Comparison of ENCODE assay signal across 8 cellular contexts in genomic region chr2:84302513-84303412, GRCh38.
DNase-seq lines count a peak whose midpoint lies in the region; ATAC-seq and TF ChIP-seq lines count a peak whose summit lies in the region.

No MANE protein-coding gene starts in this region.

- no peak overlapping the region for H3K9ac ChIP-seq in SU-DHL-6 (ENCODE audit: low read length)

- ATAC-seq in central memory CD8-positive, alpha-beta T cell (replicated peaks; ENCODE audit: extremely low read depth, poor library complexity, severe bottlenecking): peak; percentile 54
- peak; percentile 94 for ATAC-seq in left lung

- H3K9me3 Mint-ChIP-seq in central memory CD8-positive, alpha-beta T cell: peaks cover 16% of the 10 kb centered on the region

- DNase-seq in AG09309 (ENCODE audit: low read depth) (peak; percentile 1), HEK293T (ENCODE audit: extremely low spot score) (peak; percentile 62), LNCaP clone FGC (ENCODE audit: low read depth) (peak; percentile 33), left lung (no peak), testis (peak; percentile 61)
- peak in 1 of 2 donors; percentile 14 for DNase-seq in central memory CD8-positive, alpha-beta T cell (ENCODE audit: low spot score in 2 of 2)

- H3K9me3 ChIP-seq in SU-DHL-6 (ENCODE audit: insufficient read depth, low read length): no peaks in the 10 kb centered on the region
- peaks cover 0 to 13% of the 10 kb centered on the region in 2 donors for H3K9me3 ChIP-seq in left lung
- H3K9me3 ChIP-seq in testis: no peaks in the 10 kb centered on the region

- no peaks in the 10 kb centered on the region for H3K4me1 Mint-ChIP-seq in central memory CD8-positive, alpha-beta T cell

- intact Hi-C loops in left lung (cut with DNase I): no loop called here
- intact Hi-C loops in testis (cut with DNase I; ENCODE audit: low total_unique reads): no loop called here

- H4K20me1 ChIP-seq in SU-DHL-6 (ENCODE audit: low read depth, low read length): no peaks in the 10 kb centered on the region

- no peaks in the 10 kb centered on the region for H3K27me3 ChIP-seq in SU-DHL-6 (ENCODE audit: low read length)
- H3K27me3 ChIP-seq in left lung: no peaks in the 10 kb centered on the region
- H3K27me3 ChIP-seq in testis: no peaks in the 10 kb centered on the region

- no peak overlapping the region for H2AFZ ChIP-seq in SU-DHL-6 (ENCODE audit: low read depth, low read length, severe bottlenecking)

- TF ChIP-seq CTCF in AG09309 (IDR thresholded peaks at IDR 0.05; ENCODE audit: control insufficient read depth, insufficient read depth, low read depth, low read length, missing control alignments) (peak; percentile 88), GM12873 (IDR thresholded peaks at IDR 0.05; ENCODE audit: insufficient read depth, low read depth, low read length, missing control alignments) (peak; percentile 96), LNCaP clone FGC (IDR thresholded peaks at IDR 0.05; ENCODE audit: control insufficient read depth, extremely low read depth, insufficient read depth) (peak; percentile 80), SU-DHL-6 (IDR thresholded peaks at IDR 0.05; ENCODE audit: insufficient read depth, low read length, poor library complexity, severe bottlenecking) (peak; percentile 78), left lung (IDR thresholded peaks at IDR 0.05) (peak; percentile 74 to 77), testis (IDR thresholded peaks at IDR 0.05) (peak in 2 of 3 experiments; percentile 64 to 71)

- H3K27me3 Mint-ChIP-seq in central memory CD8-positive, alpha-beta T cell: peaks cover 35% of the 10 kb centered on the region

- no peak for TF ChIP-seq POLR2A in testis (IDR thresholded peaks at IDR 0.05)

- no peaks in the 10 kb centered on the region for H3K4me1 ChIP-seq in left lung
- no peaks in the 10 kb centered on the region for H3K4me1 ChIP-seq in testis

- H3K36me3 ChIP-seq in SU-DHL-6 (ENCODE audit: low read length): no peaks in the 10 kb centered on the region
- no peaks in the 10 kb centered on the region for H3K36me3 ChIP-seq in left lung
- H3K36me3 ChIP-seq in testis (ENCODE audit: low read depth, missing control alignments): no peaks in the 10 kb centered on the region

- no peak overlapping the region for H3K27ac ChIP-seq in SU-DHL-6 (ENCODE audit: low read depth, low read length)
- H3K27ac ChIP-seq in left lung: no peak overlapping the region
- H3K27ac ChIP-seq in testis: no peak overlapping the region

- no peaks in the 10 kb centered on the region for H3K9me2 ChIP-seq in SU-DHL-6 (replicated peaks; ENCODE audit: insufficient read depth, low read length)

- H3K4me3 ChIP-seq in AG09309 (ENCODE audit: control insufficient read depth, low read depth, low read length): no peak overlapping the region
- no peak overlapping the region for H3K4me3 ChIP-seq in LNCaP clone FGC (ENCODE audit: low read depth, low read length)
- H3K4me3 ChIP-seq in SU-DHL-6 (ENCODE audit: insufficient read depth, low read length, poor library complexity, severe bottlenecking): no peak overlapping the region
- H3K4me3 ChIP-seq in left lung: no peak overlapping the region
- no peak overlapping the region for H3K4me3 ChIP-seq in testis

- no peak overlapping the region for H3K4me2 ChIP-seq in SU-DHL-6 (ENCODE audit: low read depth, low read length, poor library complexity, severe bottlenecking)

- H3K4me3 Mint-ChIP-seq in central memory CD8-positive, alpha-beta T cell: no peak overlapping the region

- POLR2A ChIA-PET in HEK293T (lab: Yijun Ruan, JAX): no interaction called here

- no peaks in the 10 kb centered on the region for H3K79me2 ChIP-seq in SU-DHL-6 (ENCODE audit: insufficient read depth, low read length)

- CTCF ChIA-PET in HEK293T (lab: Yijun Ruan, JAX): interaction anchor here (0.7 to 1.0 kb wide), 4 partner anchors 12 to 280 kb away, joined by 3 to 5 read pairs (median 3); no protein-coding TSS in a partner anchor

- H3K27ac Mint-ChIP-seq in central memory CD8-positive, alpha-beta T cell (ENCODE audit: low read depth): no peak overlapping the region

- H3F3A ChIP-seq in SU-DHL-6 (ENCODE audit: insufficient read depth): no peaks in the 10 kb centered on the region

- no peaks in the 10 kb centered on the region for H3K36me3 Mint-ChIP-seq in central memory CD8-positive, alpha-beta T cell (ENCODE audit: insufficient read depth)

- WGBS in testis, 2 donors: 42 to 51% methylated on average over 3 of the region's 3 CpGs

TF ChIP-seq in HEK293T, 16 proteins besides CTCF, POLR2A, EP300 and RAD21:
- TF ChIP-seq BHLHE40 (IDR thresholded peaks at IDR 0.05; ENCODE audit: borderline replicate concordance) (no peak), FOXA1 (IDR thresholded peaks at IDR 0.05) (no peak), LEF1 (IDR thresholded peaks at IDR 0.05; ENCODE audit: borderline replicate concordance) (no peak), NFRKB (IDR thresholded peaks at IDR 0.05) (no peak), ARNT (IDR thresholded peaks at IDR 0.05) (no peak), TARDBP (IDR thresholded peaks at IDR 0.05) (no peak), HDGF (IDR thresholded peaks at IDR 0.05; ENCODE audit: borderline replicate concordance) (no peak), ELF4 (IDR thresholded peaks at IDR 0.05) (no peak), ZNF384 (IDR thresholded peaks at IDR 0.05) (no peak)
- TF ChIP-seq, protein P1, sequence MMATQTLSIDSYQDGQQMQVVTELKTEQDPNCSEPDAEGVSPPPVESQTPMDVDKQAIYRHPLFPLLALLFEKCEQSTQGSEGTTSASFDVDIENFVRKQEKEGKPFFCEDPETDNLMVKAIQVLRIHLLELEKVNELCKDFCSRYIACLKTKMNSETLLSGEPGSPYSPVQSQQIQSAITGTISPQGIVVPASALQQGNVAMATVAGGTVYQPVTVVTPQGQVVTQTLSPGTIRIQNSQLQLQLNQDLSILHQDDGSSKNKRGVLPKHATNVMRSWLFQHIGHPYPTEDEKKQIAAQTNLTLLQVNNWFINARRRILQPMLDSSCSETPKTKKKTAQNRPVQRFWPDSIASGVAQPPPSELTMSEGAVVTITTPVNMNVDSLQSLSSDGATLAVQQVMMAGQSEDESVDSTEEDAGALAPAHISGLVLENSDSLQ (IDR thresholded peaks at IDR 0.05): no peak

Comparison
In these comparisons a context has a peak if more than half of its experiments do, and no peak if none do; other contexts are left out.
1. DNase-seq: peak in AG09309 (single experiment), HEK293T (single experiment), LNCaP clone FGC (single experiment) and testis (single experiment); none in left lung (0 of 2).
2. Peak in every context shown above with its lines, with median percentiles within 50 percentile points of each other: CTCF ChIP-seq.